Comparison of ENCODE assay signal across 20 cellular contexts in genomic region chr4:56646341-56646740, GRCh38.
"Had no signal": no experiment of that assay in that cellular context is flagged by ENCODE, and none has a peak within 500 bp of the region (broad histone marks: within the 10 kb centered on the region; RNA-seq: fewer than 3 reads in every experiment).

No MANE protein-coding gene starts in this region.

- H3K27ac Mint-ChIP-seq: nephron progenitor cell had no signal

- H3K4me1 Mint-ChIP-seq: nephron progenitor cell had no signal

- ATAC-seq: left colon, left ventricle myocardium superior, psoas muscle, right lobe of liver had no signal

- DNase-seq: cortex of kidney; dorsolateral prefrontal cortex; effector CD8-positive, alpha-beta T cell; foreskin melanocyte; head of caudate nucleus; left colon; left ventricle myocardium superior; mesenchymal stem cell; midbrain; nephron progenitor cell; psoas muscle; retina; right lobe of liver; spleen; stimulated activated CD4-positive, alpha-beta T cell treated with anti-CD3 and anti-CD28 coated beads, Interleukin-15, amount 100 ng/mL, for 24 hours; stimulated activated CD4-positive, alpha-beta T cell treated with anti-CD3 and anti-CD28 coated beads, Interleukin-1b, Interleukin-23, amount 100 ng/mL, for 48 hours; stimulated activated CD4-positive, alpha-beta T cell treated with anti-CD3 and anti-CD28 coated beads, Interleukin-4, amount 100 ng/mL, for 24 hours; stimulated activated naive CD4-positive, alpha-beta T cell; tibial artery; upper lobe of left lung had no signal

- H3K4me3 Mint-ChIP-seq: nephron progenitor cell had no signal
